ENCODE assay signal across 12 cellular contexts in the genomic region with DNA sequence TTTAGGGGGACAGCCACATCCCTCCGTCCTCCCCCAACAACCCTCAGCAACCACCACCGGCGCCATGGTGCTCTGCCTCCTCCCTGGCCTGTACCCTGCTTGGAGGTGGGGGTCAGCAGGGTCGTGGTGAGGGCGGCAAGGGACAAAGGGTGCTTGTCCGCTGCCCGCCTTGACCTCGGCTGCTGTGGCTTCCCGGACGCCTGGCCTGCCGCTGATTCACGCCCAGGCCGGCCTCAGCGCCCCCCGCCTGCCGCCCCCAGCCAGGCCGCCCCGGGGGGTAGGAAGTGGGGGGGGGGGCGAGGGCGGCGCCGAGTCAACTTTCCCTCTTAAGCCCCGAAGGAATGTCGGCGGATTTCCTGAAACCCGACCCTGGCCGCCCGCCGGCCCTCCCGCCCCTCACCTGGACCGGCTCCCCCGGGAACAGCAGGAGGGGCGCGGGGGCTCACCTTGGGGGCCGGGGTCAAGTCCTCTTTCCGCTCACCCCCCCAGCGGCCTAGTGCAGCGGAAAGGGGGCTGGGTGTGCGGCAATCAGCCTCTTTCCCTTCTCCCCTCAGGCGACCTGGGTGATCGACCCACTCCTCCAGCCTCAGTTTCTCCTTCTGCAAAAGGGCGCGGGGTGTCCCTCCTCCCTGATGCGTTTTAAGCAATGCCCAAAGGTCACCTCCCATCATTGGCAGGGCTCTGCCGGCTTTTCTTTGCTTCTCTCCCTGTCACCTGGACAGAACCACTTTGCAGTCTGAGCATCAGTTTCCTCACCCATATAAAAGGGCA. TPM values are rescaled to one million over a fixed set of nuclear protein-coding genes. Genes with fewer than 3 reads are reported as not detected.
DNase-seq lines count a peak whose midpoint lies in the region; ATAC-seq, FAIRE-seq and TF ChIP-seq lines count a peak whose summit lies in the region.
"Had no signal": no experiment of that assay in that cellular context is flagged by ENCODE, and none has a peak within 500 bp of the region (broad histone marks: within the 10 kb centered on the region; RNA-seq: fewer than 3 reads in every experiment).

No MANE protein-coding gene starts in this region.

- no peak overlapping the region for H3K27ac Mint-ChIP-seq in activated T-helper 17 cell treated with anti-CD3 and anti-CD28 coated beads, Interleukin-2, amount 50 U/mL, for 72 hours
- peak overlapping the region; percentile 37 for H3K27ac Mint-ChIP-seq in type B pancreatic cell
- H3K27ac Mint-ChIP-seq: activated naive CD8-positive, alpha-beta T cell treated with anti-CD3 and anti-CD28 coated beads for 36 hours; dendritic cell treated with granulocyte-macrophage colony-stimulating factor and Interleukin-4, amounts not matched to agents 40 ng/mL and 50 ng/mL, for 4 days had no signal

- ATAC-seq in HepG2 (peak; percentile 56), right lobe of liver (no peak)
- no peak for ATAC-seq in activated T-helper 17 cell treated with anti-CD3 and anti-CD28 coated beads, Interleukin-2, amount 50 U/mL, for 72 hours (replicated peaks)

- no peak for TF ChIP-seq RAD21 in HepG2 (CRISPR knock-in tag; IDR thresholded peaks at IDR 0.05)

- H3K27me3 Mint-ChIP-seq in activated T-helper 17 cell treated with anti-CD3 and anti-CD28 coated beads, Interleukin-2, amount 50 U/mL, for 72 hours = peaks cover 51% of the 10 kb centered on the region
- peaks cover 79% of the 10 kb centered on the region for H3K27me3 Mint-ChIP-seq in type B pancreatic cell

- H3K36me3 Mint-ChIP-seq in activated T-helper 17 cell treated with anti-CD3 and anti-CD28 coated beads, Interleukin-2, amount 50 U/mL, for 72 hours (ENCODE audit: low read depth) = no peaks in the 10 kb centered on the region
- H3K36me3 Mint-ChIP-seq in type B pancreatic cell = peaks cover 3% of the 10 kb centered on the region
- H3K36me3 Mint-ChIP-seq: activated naive CD8-positive, alpha-beta T cell treated with anti-CD3 and anti-CD28 coated beads for 36 hours had no signal

- POLR2A ChIA-PET in HepG2 (lab: Yijun Ruan, JAX) = interaction anchor here (0.9 to 1.7 kb wide), 2 partner anchors 22 to 39 kb away, joined by 5 to 14 read pairs; partner anchors contain the start of genes REX1BD and UBA52

- no TSS peak for BruUV-seq in HepG2 (replicated peaks; lab: Mats Ljungman, UMichigan)

- H3K4me1 ChIP-seq in HepG2 (ENCODE audit: insufficient read depth, low read length) (peaks cover 53% of the 10 kb centered on the region), right lobe of liver (peaks cover 0 to 7% (median 0%) of the 10 kb centered on the region in 4 donors), BE2C (no peaks in the 10 kb centered on the region)

- 0% methylated on average over 9 of the region's 45 CpGs for WGBS in HepG2 (ENCODE audit: low lambda C conversion rate)
- WGBS in right lobe of liver (ENCODE audit: insufficient coverage, low coverage, low lambda C conversion rate, missing lambda C conversion rate) = 3% methylated on average over 6 of the region's 45 CpGs

- peak overlapping the region; percentile 61 for H3K9ac ChIP-seq in HepG2 (ENCODE audit: insufficient read depth, low read depth, low read length)

- no peak; a peak in 2 of 4 replicates for TF ChIP-seq POLR2A in HepG2 (IDR thresholded peaks at IDR 0.05; ENCODE audit: insufficient read depth in 1 of 2, low read depth in 2 of 2, low read length in 2 of 2)
- no peak for TF ChIP-seq POLR2A in right lobe of liver (IDR thresholded peaks at IDR 0.05)

- TF ChIP-seq CTCF in HepG2 (CRISPR knock-in tag; IDR thresholded peaks at IDR 0.05) (no peak; the same call in 1 of the 2 replicates), right lobe of liver (IDR thresholded peaks at IDR 0.05) (no peak), type B pancreatic cell (conservative IDR thresholded peaks at IDR 0.05) (no peak), BE2C (IDR thresholded peaks at IDR 0.05; ENCODE audit: low read depth, low read length) (no peak)

- H3K9me3 Mint-ChIP-seq in activated T-helper 17 cell treated with anti-CD3 and anti-CD28 coated beads, Interleukin-2, amount 50 U/mL, for 72 hours = no peaks in the 10 kb centered on the region
- no peaks in the 10 kb centered on the region for H3K9me3 Mint-ChIP-seq in type B pancreatic cell
- H3K9me3 Mint-ChIP-seq: activated naive CD8-positive, alpha-beta T cell treated with anti-CD3 and anti-CD28 coated beads for 36 hours; dendritic cell treated with granulocyte-macrophage colony-stimulating factor and Interleukin-4, amounts not matched to agents 40 ng/mL and 50 ng/mL, for 4 days had no signal

- intact Hi-C loops in HepG2 (cut with micrococcal nuclease; ENCODE audit: unreplicated experiment) = no loop called here
- intact Hi-C loops in right lobe of liver (cut with DNase I) = no loop called here

- TF ChIP-seq EP300 in HepG2 (IDR thresholded peaks at IDR 0.05; ENCODE audit: low read depth in 2 of 2, low read length in 2 of 2) = peak in 1 of 2 experiments; percentile 70; a peak in 1 of 4 replicates
- TF ChIP-seq EP300 in HepG2 (CRISPR knock-in tag; IDR thresholded peaks at IDR 0.05; ENCODE audit: borderline replicate concordance) = peak; percentile 93

- H3K9me3 ChIP-seq in HepG2 (ENCODE audit: low read length) = no peaks in the 10 kb centered on the region
- no peaks in the 10 kb centered on the region for H3K9me3 ChIP-seq in right lobe of liver
- H3K9me3 ChIP-seq in BE2C = no peaks in the 10 kb centered on the region

- peak overlapping the region; percentile 84 for H3K27ac ChIP-seq in HepG2 (ENCODE audit: extremely low read length, insufficient read depth, low read length)
- H3K27ac ChIP-seq in right lobe of liver = no peak overlapping the region

- H3K27me3 ChIP-seq in HepG2 (ENCODE audit: control insufficient read depth in 1 of 2, insufficient read depth in 2 of 2, low read length in 2 of 2) (peaks cover 0 to 7% of the 10 kb centered on the region in 2 experiments; a peak in 2 of 5 replicates), right lobe of liver (peaks cover 0 to 32% of the 10 kb centered on the region in 2 donors), BE2C (peaks cover 92% of the 10 kb centered on the region)

- H3K4me3 ChIP-seq in HepG2 (replicated peaks in 1 of 3; ENCODE audit: insufficient read depth in 1 of 3, low read depth in 2 of 3, low read length in 3 of 3) = peak overlapping the region; percentile 48 to 75 (median 68)
- no peak overlapping the region for H3K4me3 ChIP-seq in right lobe of liver
- H3K4me3 ChIP-seq in BE2C (ENCODE audit: low read depth, low read length) = no peak overlapping the region

- H4K20me1 ChIP-seq in HepG2 (ENCODE audit: insufficient read depth, low read length) = no peaks in the 10 kb centered on the region

- in situ Hi-C loops in HepG2 (cut with HindIII; ENCODE audit: extremely low pct_ligation_motif_present, low pct_unique_long_range_greater_than_20kb) = no loop called here

- peaks cover 5% of the 10 kb centered on the region for H3K4me1 Mint-ChIP-seq in activated T-helper 17 cell treated with anti-CD3 and anti-CD28 coated beads, Interleukin-2, amount 50 U/mL, for 72 hours
- H3K4me1 Mint-ChIP-seq in type B pancreatic cell (ENCODE audit: unreplicated experiment) = peaks cover 17% of the 10 kb centered on the region

- DNase-seq in HepG2 (ENCODE audit: low spot score) = peak; percentile 85
- DNase-seq in right lobe of liver = no peak
- DNase-seq in iPS-NIHi7 (ENCODE audit: extremely low spot score) = peak; percentile 56
- DNase-seq in type B pancreatic cell (ENCODE audit: extremely low spot score, unreplicated experiment) = no peak
- DNase-seq in DMS53 treated with DMSO at 0.1 percent for 48 hours (lab: John Stamatoyannopoulos, UW; ENCODE audit: unreplicated experiment) = no peak
- no peak for DNase-seq in NCI-H2029 treated with DMSO at 0.1 percent for 48 hours (lab: John Stamatoyannopoulos, UW)
- DNase-seq in BE2C = no peak
- DNase-seq: activated naive CD8-positive, alpha-beta T cell treated with anti-CD3 and anti-CD28 coated beads for 36 hours; HCEC 1CT; NCI-H510A had no signal

- no peaks in the 10 kb centered on the region for H3K36me3 ChIP-seq in HepG2 (replicated peaks in 1 of 2; ENCODE audit: control insufficient read depth in 1 of 2, insufficient read depth in 2 of 2, low read length in 2 of 2)
- H3K36me3 ChIP-seq in right lobe of liver = no peaks in the 10 kb centered on the region
- no peaks in the 10 kb centered on the region for H3K36me3 ChIP-seq in BE2C

- FAIRE-seq in HepG2 (lab: Jason Lieb, UNC) = no peak

- peak overlapping the region; percentile 100 for H3K4me2 ChIP-seq in HepG2 (ENCODE audit: low read depth, low read length)

- CTCF ChIA-PET in HepG2 (lab: Yijun Ruan, JAX; ENCODE audit: low intra/inter-chr PET ratio, low total read pairs) = no interaction called here

- peak overlapping the region; percentile 31 for H3K4me3 Mint-ChIP-seq in activated T-helper 17 cell treated with anti-CD3 and anti-CD28 coated beads, Interleukin-2, amount 50 U/mL, for 72 hours
- H3K4me3 Mint-ChIP-seq in type B pancreatic cell = peak overlapping the region; percentile 81
- H3K4me3 Mint-ChIP-seq: activated naive CD8-positive, alpha-beta T cell treated with anti-CD3 and anti-CD28 coated beads for 36 hours; dendritic cell treated with granulocyte-macrophage colony-stimulating factor and Interleukin-4, amounts not matched to agents 40 ng/mL and 50 ng/mL, for 4 days had no signal

- H3K79me2 ChIP-seq in HepG2 (ENCODE audit: insufficient read depth, low read length) = peaks cover 1% of the 10 kb centered on the region

- no peak overlapping the region for H2AFZ ChIP-seq in HepG2 (ENCODE audit: low read length)

RNA-seq across cellular contexts. Expression of gene TMEM59L, which starts 1.9 kb away (rescaled TPM):
- total RNA-seq in HepG2 (2016; rRNA removed; fragmentation: Illumina TruSeq; extraction: Trizol) (0.69 and 0.97 TPM in 2 replicates), right lobe of liver (under 1 TPM in 2 of 6 experiments, not detected in 4; 0.31 to 0.43 TPM), type B pancreatic cell (ENCODE audit: low replicate concordance) (4.6 and 9.4 TPM in 2 replicates)
- 0.61 and 0.88 TPM in 2 replicates for total RNA-seq in HepG2 (2016; cell fraction: cytosol; rRNA removed; fragmentation: Illumina TruSeq; extraction: Trizol; ENCODE audit: low read depth)
- total RNA-seq in HepG2 (2016; cell fraction: insoluble cytoplasmic fraction; rRNA removed; fragmentation: Illumina TruSeq; extraction: Trizol) = 0.77 and 1.4 TPM in 2 replicates
- total RNA-seq in HepG2 (2016; cell fraction: membrane; rRNA removed; fragmentation: Illumina TruSeq; extraction: Trizol) = 0.49 and 0.65 TPM in 2 replicates
- total RNA-seq in HepG2 (2016; cell fraction: nucleus; rRNA removed; fragmentation: Illumina TruSeq; extraction: Trizol) = 2.3 and 2.7 TPM in 2 replicates
- polyA plus RNA-seq in HepG2 (2011; rRNA removed) = 5.5 and 7.2 TPM in 2 replicates
- 4.1 and 4.6 TPM in 2 replicates for polyA plus RNA-seq in HepG2 (2011; cell fraction: cytosol; rRNA removed)
- polyA plus RNA-seq in HepG2 (2011; cell fraction: nucleus; rRNA removed) = 71.3 and 86.8 TPM in 2 replicates
- 8.3 and 22.3 TPM in 2 replicates for polyA plus RNA-seq in HepG2 (2012)
- polyA plus RNA-seq in HepG2 (2016; cell fraction: cytosol; fragmentation: Illumina TruSeq; extraction: Trizol; ENCODE audit: low read depth) = 1.0 and 2.0 TPM in 2 replicates
- 1.7 and 1.9 TPM in 2 replicates for polyA plus RNA-seq in HepG2 (2016; cell fraction: insoluble cytoplasmic fraction; fragmentation: Illumina TruSeq; extraction: Trizol; ENCODE audit: low read depth)
- 1.6 TPM in 2 replicates for polyA plus RNA-seq in HepG2 (2016; cell fraction: membrane; fragmentation: Illumina TruSeq; extraction: Trizol; ENCODE audit: low read depth)
- 12.3 and 16.0 TPM in 2 replicates for polyA plus RNA-seq in HepG2 (2016; cell fraction: nucleus; fragmentation: Illumina TruSeq; extraction: Trizol; ENCODE audit: insufficient read depth, low read depth)
- 0.35 and 3.9 TPM in 2 replicates for polyA minus RNA-seq in HepG2 (2011; rRNA and poly(A)+ RNA removed; ENCODE audit: low replicate concordance)
- 1.4 and 4.3 TPM in 2 replicates for polyA minus RNA-seq in HepG2 (2011; cell fraction: cytosol; rRNA and poly(A)+ RNA removed)
- polyA minus RNA-seq in HepG2 (2011; cell fraction: nucleus; rRNA and poly(A)+ RNA removed) = 5.0 and 5.5 TPM in 2 replicates
- under 1 TPM in 1 of 2 donors, not detected in 1; 0.48 TPM for total RNA-seq in activated T-helper 17 cell treated with anti-CD3 and anti-CD28 coated beads, Interleukin-2, amount 50 U/mL, for 72 hours
- polyA plus RNA-seq in BE2C (2012; ENCODE audit: insufficient read depth, insufficient read length, low read depth) = 69.1 TPM
- total RNA-seq: activated naive CD8-positive, alpha-beta T cell treated with anti-CD3 and anti-CD28 coated beads for 36 hours had no signal

RNA-seq across cellular contexts. Expression of gene CRLF1, which starts 4.1 kb away (rescaled TPM):
- total RNA-seq in HepG2 (2016; rRNA removed; fragmentation: Illumina TruSeq; extraction: Trizol) (105 and 217 TPM in 2 replicates), right lobe of liver (1 to 10 TPM in 2 of 6 experiments, under 1 TPM in 1, not detected in 3; 0.27 to 2.9 (median 1.2) TPM), type B pancreatic cell (ENCODE audit: low replicate concordance) (2.8 and 7.8 TPM in 2 replicates)
- total RNA-seq in HepG2 (2016; cell fraction: cytosol; rRNA removed; fragmentation: Illumina TruSeq; extraction: Trizol; ENCODE audit: low read depth) = 96.8 and 118 TPM in 2 replicates
- 97.5 and 221 TPM in 2 replicates for total RNA-seq in HepG2 (2016; cell fraction: insoluble cytoplasmic fraction; rRNA removed; fragmentation: Illumina TruSeq; extraction: Trizol)
- 191 and 193 TPM in 2 replicates for total RNA-seq in HepG2 (2016; cell fraction: membrane; rRNA removed; fragmentation: Illumina TruSeq; extraction: Trizol)
- 219 and 265 TPM in 2 replicates for total RNA-seq in HepG2 (2016; cell fraction: nucleus; rRNA removed; fragmentation: Illumina TruSeq; extraction: Trizol)
- 296 and 337 TPM in 2 replicates for polyA plus RNA-seq in HepG2 (2011; rRNA removed)
- 347 and 628 TPM in 2 replicates for polyA plus RNA-seq in HepG2 (2011; cell fraction: cytosol; rRNA removed)
- 244 and 327 TPM in 2 replicates for polyA plus RNA-seq in HepG2 (2011; cell fraction: nucleus; rRNA removed)
- 231 and 373 TPM in 2 replicates for polyA plus RNA-seq in HepG2 (2012)
- 150 and 176 TPM in 2 replicates for polyA plus RNA-seq in HepG2 (2016; cell fraction: cytosol; fragmentation: Illumina TruSeq; extraction: Trizol; ENCODE audit: low read depth)
- polyA plus RNA-seq in HepG2 (2016; cell fraction: insoluble cytoplasmic fraction; fragmentation: Illumina TruSeq; extraction: Trizol; ENCODE audit: low read depth) = 122 and 154 TPM in 2 replicates
- polyA plus RNA-seq in HepG2 (2016; cell fraction: membrane; fragmentation: Illumina TruSeq; extraction: Trizol; ENCODE audit: low read depth) = 207 and 208 TPM in 2 replicates
- polyA plus RNA-seq in HepG2 (2016; cell fraction: nucleus; fragmentation: Illumina TruSeq; extraction: Trizol; ENCODE audit: insufficient read depth, low read depth) = 462 and 526 TPM in 2 replicates
- 0.47 and 301 TPM in 2 replicates for polyA minus RNA-seq in HepG2 (2011; rRNA and poly(A)+ RNA removed; ENCODE audit: low replicate concordance)
- 303 and 346 TPM in 2 replicates for polyA minus RNA-seq in HepG2 (2011; cell fraction: cytosol; rRNA and poly(A)+ RNA removed)
- polyA minus RNA-seq in HepG2 (2011; cell fraction: nucleus; rRNA and poly(A)+ RNA removed) = 45.4 and 52.2 TPM in 2 replicates
- total RNA-seq in activated T-helper 17 cell treated with anti-CD3 and anti-CD28 coated beads, Interleukin-2, amount 50 U/mL, for 72 hours = not detected
- polyA plus RNA-seq in BE2C (2012; ENCODE audit: insufficient read depth, insufficient read length, low read depth) = 8.4 TPM
- total RNA-seq: activated naive CD8-positive, alpha-beta T cell treated with anti-CD3 and anti-CD28 coated beads for 36 hours had no signal

RNA-seq across cellular contexts. Expression of gene REX1BD, which starts 22.1 kb away (rescaled TPM):
- total RNA-seq in HepG2 (2016; rRNA removed; fragmentation: Illumina TruSeq; extraction: Trizol) (20.7 and 25.4 TPM in 2 replicates), right lobe of liver (10 to 100 TPM; 30.4 to 71.7 (median 45.6) TPM), type B pancreatic cell (ENCODE audit: low replicate concordance) (54.0 and 63.5 TPM in 2 replicates)
- 16.9 and 18.9 TPM in 2 replicates for total RNA-seq in HepG2 (2016; cell fraction: cytosol; rRNA removed; fragmentation: Illumina TruSeq; extraction: Trizol; ENCODE audit: low read depth)
- 21.8 and 27.1 TPM in 2 replicates for total RNA-seq in HepG2 (2016; cell fraction: insoluble cytoplasmic fraction; rRNA removed; fragmentation: Illumina TruSeq; extraction: Trizol)
- total RNA-seq in HepG2 (2016; cell fraction: membrane; rRNA removed; fragmentation: Illumina TruSeq; extraction: Trizol) = 14.9 and 19.7 TPM in 2 replicates
- total RNA-seq in HepG2 (2016; cell fraction: nucleus; rRNA removed; fragmentation: Illumina TruSeq; extraction: Trizol) = 11.7 and 15.7 TPM in 2 replicates
- polyA plus RNA-seq in HepG2 (2011; rRNA removed) = 7.5 and 7.6 TPM in 2 replicates
- polyA plus RNA-seq in HepG2 (2011; cell fraction: cytosol; rRNA removed) = 10.8 and 16.3 TPM in 2 replicates
- 39.3 and 40.2 TPM in 2 replicates for polyA plus RNA-seq in HepG2 (2011; cell fraction: nucleus; rRNA removed)
- 8.3 and 10.1 TPM in 2 replicates for polyA plus RNA-seq in HepG2 (2012)
- 9.6 and 12.0 TPM in 2 replicates for polyA plus RNA-seq in HepG2 (2016; cell fraction: cytosol; fragmentation: Illumina TruSeq; extraction: Trizol; ENCODE audit: low read depth)
- polyA plus RNA-seq in HepG2 (2016; cell fraction: insoluble cytoplasmic fraction; fragmentation: Illumina TruSeq; extraction: Trizol; ENCODE audit: low read depth) = 11.7 and 12.2 TPM in 2 replicates
- polyA plus RNA-seq in HepG2 (2016; cell fraction: membrane; fragmentation: Illumina TruSeq; extraction: Trizol; ENCODE audit: low read depth) = 8.0 and 10.3 TPM in 2 replicates
- polyA plus RNA-seq in HepG2 (2016; cell fraction: nucleus; fragmentation: Illumina TruSeq; extraction: Trizol; ENCODE audit: insufficient read depth, low read depth) = 19.7 and 20.4 TPM in 2 replicates
- polyA minus RNA-seq in HepG2 (2011; rRNA and poly(A)+ RNA removed; ENCODE audit: low replicate concordance) = 2.0 and 4.9 TPM in 2 replicates
- 2.6 and 2.7 TPM in 2 replicates for polyA minus RNA-seq in HepG2 (2011; cell fraction: cytosol; rRNA and poly(A)+ RNA removed)
- polyA minus RNA-seq in HepG2 (2011; cell fraction: nucleus; rRNA and poly(A)+ RNA removed) = 2.4 and 2.6 TPM in 2 replicates
- 10 to 100 TPM; 36.3 to 46.6 TPM for total RNA-seq in activated T-helper 17 cell treated with anti-CD3 and anti-CD28 coated beads, Interleukin-2, amount 50 U/mL, for 72 hours
- polyA plus RNA-seq in BE2C (2012; ENCODE audit: insufficient read depth, insufficient read length, low read depth) = 178 TPM

RNA-seq across cellular contexts. Expression of gene KLHL26, which starts 26.1 kb away (rescaled TPM):
- total RNA-seq in HepG2 (2016; rRNA removed; fragmentation: Illumina TruSeq; extraction: Trizol) (1.7 and 3.4 TPM in 2 replicates), right lobe of liver (1 to 10 TPM; 3.8 to 5.0 (median 4.7) TPM), type B pancreatic cell (ENCODE audit: low replicate concordance) (11.0 and 11.1 TPM in 2 replicates)
- total RNA-seq in HepG2 (2016; cell fraction: cytosol; rRNA removed; fragmentation: Illumina TruSeq; extraction: Trizol; ENCODE audit: low read depth) = 0.30 and 0.35 TPM in 2 replicates
- 2.3 and 3.2 TPM in 2 replicates for total RNA-seq in HepG2 (2016; cell fraction: insoluble cytoplasmic fraction; rRNA removed; fragmentation: Illumina TruSeq; extraction: Trizol)
- total RNA-seq in HepG2 (2016; cell fraction: membrane; rRNA removed; fragmentation: Illumina TruSeq; extraction: Trizol) = 1.5 TPM in 2 replicates
- 2.7 and 3.4 TPM in 2 replicates for total RNA-seq in HepG2 (2016; cell fraction: nucleus; rRNA removed; fragmentation: Illumina TruSeq; extraction: Trizol)
- polyA plus RNA-seq in HepG2 (2011; rRNA removed) = 1.2 and 1.5 TPM in 2 replicates
- polyA plus RNA-seq in HepG2 (2011; cell fraction: cytosol; rRNA removed) = 0.91 and 1.1 TPM in 2 replicates
- polyA plus RNA-seq in HepG2 (2011; cell fraction: nucleus; rRNA removed) = 3.2 and 6.3 TPM in 2 replicates
- polyA plus RNA-seq in HepG2 (2012) = 1.5 and 1.8 TPM in 2 replicates
- 0.21 and 0.23 TPM in 2 replicates for polyA plus RNA-seq in HepG2 (2016; cell fraction: cytosol; fragmentation: Illumina TruSeq; extraction: Trizol; ENCODE audit: low read depth)
- polyA plus RNA-seq in HepG2 (2016; cell fraction: insoluble cytoplasmic fraction; fragmentation: Illumina TruSeq; extraction: Trizol; ENCODE audit: low read depth) = 2.2 and 3.4 TPM in 2 replicates
- polyA plus RNA-seq in HepG2 (2016; cell fraction: membrane; fragmentation: Illumina TruSeq; extraction: Trizol; ENCODE audit: low read depth) = 0.58 and 0.76 TPM in 2 replicates
- 5.0 and 5.4 TPM in 2 replicates for polyA plus RNA-seq in HepG2 (2016; cell fraction: nucleus; fragmentation: Illumina TruSeq; extraction: Trizol; ENCODE audit: insufficient read depth, low read depth)
- polyA minus RNA-seq in HepG2 (2011; rRNA and poly(A)+ RNA removed; ENCODE audit: low replicate concordance) = 3.3 and 11.9 TPM in 2 replicates
- 5.0 and 6.3 TPM in 2 replicates for polyA minus RNA-seq in HepG2 (2011; cell fraction: cytosol; rRNA and poly(A)+ RNA removed)
- 0.99 and 1.3 TPM in 2 replicates for polyA minus RNA-seq in HepG2 (2011; cell fraction: nucleus; rRNA and poly(A)+ RNA removed)
- 10 to 100 TPM; 10.6 to 11.4 TPM for total RNA-seq in activated T-helper 17 cell treated with anti-CD3 and anti-CD28 coated beads, Interleukin-2, amount 50 U/mL, for 72 hours
- 28.3 TPM for polyA plus RNA-seq in BE2C (2012; ENCODE audit: insufficient read depth, insufficient read length, low read depth)

RNA-seq across cellular contexts. Expression of gene UBA52, which starts 39.1 kb away (rescaled TPM):
- 959 and 1,184 TPM in 2 replicates for total RNA-seq in HepG2 (2016; rRNA removed; fragmentation: Illumina TruSeq; extraction: Trizol)
- 1,298 and 1,315 TPM in 2 replicates for total RNA-seq in HepG2 (2016; cell fraction: cytosol; rRNA removed; fragmentation: Illumina TruSeq; extraction: Trizol; ENCODE audit: low read depth)
- total RNA-seq in HepG2 (2016; cell fraction: insoluble cytoplasmic fraction; rRNA removed; fragmentation: Illumina TruSeq; extraction: Trizol) = 938 and 1,264 TPM in 2 replicates
- total RNA-seq in HepG2 (2016; cell fraction: membrane; rRNA removed; fragmentation: Illumina TruSeq; extraction: Trizol) = 1,565 and 1,724 TPM in 2 replicates
- total RNA-seq in HepG2 (2016; cell fraction: nucleus; rRNA removed; fragmentation: Illumina TruSeq; extraction: Trizol) = 276 and 314 TPM in 2 replicates
- polyA plus RNA-seq in HepG2 (2011; rRNA removed) = 1,655 and 1,782 TPM in 2 replicates
- polyA plus RNA-seq in HepG2 (2011; cell fraction: cytosol; rRNA removed) = 2,000 and 3,037 TPM in 2 replicates
- 482 and 607 TPM in 2 replicates for polyA plus RNA-seq in HepG2 (2011; cell fraction: nucleus; rRNA removed)
- 1,641 and 1,658 TPM in 2 replicates for polyA plus RNA-seq in HepG2 (2012)
- polyA plus RNA-seq in HepG2 (2016; cell fraction: cytosol; fragmentation: Illumina TruSeq; extraction: Trizol; ENCODE audit: low read depth) = 1,864 and 1,905 TPM in 2 replicates
- 1,524 and 1,536 TPM in 2 replicates for polyA plus RNA-seq in HepG2 (2016; cell fraction: insoluble cytoplasmic fraction; fragmentation: Illumina TruSeq; extraction: Trizol; ENCODE audit: low read depth)
- polyA plus RNA-seq in HepG2 (2016; cell fraction: membrane; fragmentation: Illumina TruSeq; extraction: Trizol; ENCODE audit: low read depth) = 2,008 and 2,053 TPM in 2 replicates
- polyA plus RNA-seq in HepG2 (2016; cell fraction: nucleus; fragmentation: Illumina TruSeq; extraction: Trizol; ENCODE audit: insufficient read depth, low read depth) = 658 and 675 TPM in 2 replicates
- 1,990 and 2,943 TPM in 2 replicates for polyA minus RNA-seq in HepG2 (2011; rRNA and poly(A)+ RNA removed; ENCODE audit: low replicate concordance)
- polyA minus RNA-seq in HepG2 (2011; cell fraction: cytosol; rRNA and poly(A)+ RNA removed) = 420 and 430 TPM in 2 replicates
- 113 and 142 TPM in 2 replicates for polyA minus RNA-seq in HepG2 (2011; cell fraction: nucleus; rRNA and poly(A)+ RNA removed)
- total RNA-seq in right lobe of liver = 100 to 1,000 TPM; 256 to 470 (median 406) TPM
- 1,000 to 10,000 TPM; 1,569 to 1,681 TPM for total RNA-seq in activated T-helper 17 cell treated with anti-CD3 and anti-CD28 coated beads, Interleukin-2, amount 50 U/mL, for 72 hours
- 1,126 and 1,202 TPM in 2 replicates for total RNA-seq in type B pancreatic cell (ENCODE audit: low replicate concordance)
- 2,272 TPM for polyA plus RNA-seq in BE2C (2012; ENCODE audit: insufficient read depth, insufficient read length, low read depth)

Comparison
In these comparisons a context has a peak if more than half of its experiments do, and no peak if none do; other contexts are left out.
1. DNase-seq: peak in HepG2 (single experiment) and iPS-NIHi7 (single experiment); none in right lobe of liver (0 of 3), type B pancreatic cell (single experiment), DMS53 treated with DMSO at 0.1 percent for 48 hours (single experiment), NCI-H2029 treated with DMSO at 0.1 percent for 48 hours (single experiment) and BE2C (single experiment).
2. H3K4me3 ChIP-seq: peak in HepG2 (3 of 3); none in right lobe of liver (0 of 3) and BE2C (single experiment).
3. RNA of gene CRLF1, which starts 4.1 kb away (total RNA-seq): 96.8 to 265 TPM in HepG2; 2.8 to 7.8 TPM in type B pancreatic cell, 0.27 to 2.9 TPM in right lobe of liver and not detected in activated T-helper 17 cell treated with anti-CD3 and anti-CD28 coated beads, Interleukin-2, amount 50 U/mL, for 72 hours; every median in the first group is over 10 times any median in the second.